ENCODE assay signal across 1 cellular context in genomic region chrX:44431206-44431605, GRCh38.
TF ChIP-seq lines count a peak whose summit lies in the region.

No MANE protein-coding gene starts in this region.

TF ChIP-seq in GM23338, 12 proteins besides CTCF, POLR2A, EP300 and RAD21 (continued from another document):
- TF ChIP-seq ZNF462 (CRISPR knock-in tag; IDR thresholded peaks at IDR 0.05): no peak
